ENCODE assay signal across 19 cellular contexts in genomic region chr11:121797496-121797895, GRCh38.
DNase-seq lines count a peak whose midpoint lies in the region; ATAC-seq, FAIRE-seq and TF ChIP-seq lines count a peak whose summit lies in the region.
"Had no signal": no experiment of that assay in that cellular context is flagged by ENCODE, and none has a peak within 500 bp of the region (broad histone marks: within the 10 kb centered on the region; RNA-seq: fewer than 3 reads in every experiment).

No MANE protein-coding gene starts in this region.

- H3K9ac ChIP-seq in SK-N-SH: no peak overlapping the region
- H3K9ac ChIP-seq in H1 (replicated peaks in 1 of 4; ENCODE audit: extremely low read depth in 1 of 4, low read depth in 3 of 4, low read length in 3 of 4): no peak overlapping the region
- no peak overlapping the region for H3K9ac ChIP-seq in neuronal stem cell (ENCODE audit: low read depth, low read length, poor library complexity)

- H4K20me1 ChIP-seq in SK-N-SH (ENCODE audit: insufficient read depth) (no peaks in the 10 kb centered on the region), H1 (replicated peaks in 1 of 2; ENCODE audit: control insufficient read depth in 1 of 2, insufficient read depth in 2 of 2, low read length in 2 of 2) (no peaks in the 10 kb centered on the region)

- H2BK5ac ChIP-seq in H1 (ENCODE audit: low read depth, low read length) (peak overlapping the region; percentile 3; the same call in 1 of the 2 replicates), neuronal stem cell (ENCODE audit: low read length) (no peak overlapping the region)

- no peaks in the 10 kb centered on the region for H3K79me2 ChIP-seq in SK-N-SH (ENCODE audit: insufficient read depth)
- no peaks in the 10 kb centered on the region for H3K79me2 ChIP-seq in H1 (ENCODE audit: control insufficient read depth in 1 of 2, insufficient read depth in 2 of 2, low read length in 2 of 2)

- H3K36me3 ChIP-seq in SK-N-SH (replicated peaks in 1 of 2; ENCODE audit: control insufficient read depth in 1 of 2, insufficient read depth in 2 of 2, low read length in 1 of 2) (no peaks in the 10 kb centered on the region), H1 (ENCODE audit: control insufficient read depth in 2 of 4, insufficient read depth in 4 of 4, low read length in 3 of 4) (peaks cover 0 to 4% (median 0%) of the 10 kb centered on the region in 4 experiments; a peak in 2 of 8 replicates), neuronal stem cell (replicated peaks in 1 of 2; ENCODE audit: control insufficient read depth in 2 of 2, insufficient read depth in 2 of 2, low read length in 2 of 2) (no peaks in the 10 kb centered on the region), Peyer's patch (no peaks in the 10 kb centered on the region)

- no peak for TF ChIP-seq RAD21 in SK-N-SH (IDR thresholded peaks at IDR 0.05; ENCODE audit: low read length)
- TF ChIP-seq RAD21 in H1 (IDR thresholded peaks at IDR 0.05 in 1 of 2, conservative IDR thresholded peaks at IDR 0.05 in 1 of 2; ENCODE audit: low read depth in 2 of 2, low read length in 2 of 2): no peak

- H4K91ac ChIP-seq in H1 (replicated peaks; ENCODE audit: insufficient read length, low read length) (no peak overlapping the region), neuronal stem cell (ENCODE audit: low read depth, low read length, poor library complexity) (no peak overlapping the region)

- H2BK120ac ChIP-seq in H1 (replicated peaks; ENCODE audit: low read depth, low read length) (peak overlapping the region; percentile 26), neuronal stem cell (ENCODE audit: low read depth, low read length) (no peak overlapping the region)

- H3K14ac ChIP-seq in H1 (ENCODE audit: insufficient read length) (no peak overlapping the region), neuronal stem cell (ENCODE audit: low read length) (no peak overlapping the region)

- no peak overlapping the region for H4K5ac ChIP-seq in H1 (ENCODE audit: insufficient read length, low read depth, low read length)

- H4K8ac ChIP-seq in H1 (ENCODE audit: extremely low read depth, insufficient read depth, low read length): no peak overlapping the region
- no peak overlapping the region for H4K8ac ChIP-seq in neuronal stem cell (ENCODE audit: low read depth, low read length)

- H3K4me1 ChIP-seq in SK-N-SH (ENCODE audit: control insufficient read depth in 1 of 2, insufficient read depth in 2 of 2, low read depth in 1 of 2, low read length in 1 of 2) (no peaks in the 10 kb centered on the region; a peak in 1 of 4 replicates), H1 (replicated peaks in 1 of 4; ENCODE audit: control insufficient read depth in 3 of 4, insufficient read depth in 4 of 4, low read length in 3 of 4) (peaks cover 6 to 21% (median 11%) of the 10 kb centered on the region in 4 experiments; a peak in 6 of 7 replicates), neuronal stem cell (ENCODE audit: control insufficient read depth in 2 of 2, insufficient read depth in 1 of 2, low read depth in 1 of 2, low read length in 2 of 2) (peaks cover 14 to 15% of the 10 kb centered on the region in 2 donors), Peyer's patch (no peaks in the 10 kb centered on the region)
- H3K4me1 ChIP-seq: A549, Caco-2 had no signal

- POLR2A ChIA-PET in SK-N-SH (lab: Yijun Ruan, JAX): no interaction called here
- POLR2A ChIA-PET in H1 (lab: Charles Lee; ENCODE audit: partially characterized antibody): no interaction called here

- no peak overlapping the region; the same call in 1 of the 2 replicates for H2BK15ac ChIP-seq in H1 (ENCODE audit: low read length)
- no peak overlapping the region for H2BK15ac ChIP-seq in neuronal stem cell (ENCODE audit: low read length)

- no peak overlapping the region; the same call in 1 of the 2 replicates for H2BK12ac ChIP-seq in H1 (ENCODE audit: low read depth, low read length)
- H2BK12ac ChIP-seq in neuronal stem cell (ENCODE audit: low read length): no peak overlapping the region

- no peak overlapping the region for H3K4ac ChIP-seq in H1 (replicated peaks; ENCODE audit: insufficient read length, low read depth, low read length)
- H3K4ac ChIP-seq in neuronal stem cell (ENCODE audit: low read length): no peak overlapping the region

- no peak overlapping the region for H3K23ac ChIP-seq in H1 (ENCODE audit: insufficient read length)
- H3K23ac ChIP-seq in neuronal stem cell (ENCODE audit: low read depth, low read length, poor library complexity): no peak overlapping the region

- ATAC-seq in SK-N-SH treated with all-trans-retinoic acid at 6 μM for 48 hours: no peak
- ATAC-seq: A549 had no signal

- H3K9me3 ChIP-seq in SK-N-SH: peaks cover 5% of the 10 kb centered on the region; the same call in 1 of the 2 replicates
- peaks cover 8 to 12% of the 10 kb centered on the region in 2 experiments; a peak in 3 of 4 replicates for H3K9me3 ChIP-seq in H1 (ENCODE audit: insufficient read depth in 2 of 2, low read depth in 1 of 2, low read length in 1 of 2)
- peaks cover 2 to 11% of the 10 kb centered on the region in 2 donors for H3K9me3 ChIP-seq in neuronal stem cell (replicated peaks in 1 of 2; ENCODE audit: control insufficient read depth in 2 of 2, insufficient read depth in 1 of 2, low read depth in 1 of 2, low read length in 2 of 2)
- H3K9me3 ChIP-seq in Peyer's patch: no peaks in the 10 kb centered on the region
- H3K9me3 ChIP-seq: A549 had no signal

- H3F3A ChIP-seq in SK-N-SH (replicated peaks; ENCODE audit: insufficient read depth): no peaks in the 10 kb centered on the region

- H2AK5ac ChIP-seq in H1 (ENCODE audit: low read depth, low read length): no peak overlapping the region
- H2AK5ac ChIP-seq in neuronal stem cell (ENCODE audit: low read depth, low read length): no peak overlapping the region

- CTCF ChIA-PET in SK-N-SH (lab: Yijun Ruan, JAX): no interaction called here
- CTCF ChIA-PET in H1 (lab: Charles Lee; ENCODE audit: partially characterized antibody): interaction anchor here (0.6 kb wide), 1 partner anchor 1155 kb away, joined by 3 read pairs; no protein-coding TSS in a partner anchor

- H3K27ac ChIP-seq in SK-N-SH (ENCODE audit: low read depth in 2 of 2, low read length in 1 of 2): no peak overlapping the region
- no peak overlapping the region for H3K27ac ChIP-seq in H1 (ENCODE audit: low read depth, low read length)
- H3K27ac ChIP-seq in neuronal stem cell (replicated peaks; ENCODE audit: low read length): no peak overlapping the region
- no peak overlapping the region for H3K27ac ChIP-seq in Peyer's patch
- H3K27ac ChIP-seq: 22Rv1, A549, C4-2B had no signal

- TF ChIP-seq EP300 in SK-N-SH (IDR thresholded peaks at IDR 0.05; ENCODE audit: borderline replicate concordance in 1 of 2, low read depth in 1 of 2, low read length in 1 of 2): no peak
- no peak for TF ChIP-seq EP300 in H1 (IDR thresholded peaks at IDR 0.05; ENCODE audit: borderline replicate concordance in 1 of 2, low read depth in 2 of 2, low read length in 2 of 2)

- WGBS in SK-N-SH (ENCODE audit: low lambda C conversion rate): 74% methylated on average over 3 of the region's 3 CpGs
- WGBS in H1 (ENCODE audit: extremely low coverage in 1 of 2, insufficient coverage in 1 of 2, insufficient read length in 1 of 2, insufficient replicate concordance in 2 of 2, low coverage in 1 of 2, low lambda C conversion rate in 2 of 2, missing lambda C conversion rate in 1 of 2), 2 experiments: 88% methylated on average over 3 of the region's 3 CpGs; no CpG with 5 or more reads in 1 of the 2 experiments
- WGBS in neuronal stem cell (ENCODE audit: extremely low coverage in 2 of 2, insufficient read length in 2 of 2, insufficient replicate concordance in 1 of 2), 2 donors: no CpG with 5 or more reads among the region's 3 CpGs

- H2AFZ ChIP-seq in SK-N-SH (ENCODE audit: low read depth) (0 out of 2 replicates have a peak overlapping the region, but pooled peaks have one; percentile 45), H1 (ENCODE audit: low read length) (no peak overlapping the region), neuronal stem cell (ENCODE audit: low read length) (peak overlapping the region; percentile 55)

- no peak overlapping the region for H3K4me2 ChIP-seq in SK-N-SH
- no peak overlapping the region for H3K4me2 ChIP-seq in H1 (ENCODE audit: insufficient read depth in 1 of 2, low read depth in 2 of 2, low read length in 2 of 2)
- H3K4me2 ChIP-seq in neuronal stem cell (ENCODE audit: insufficient read depth, low read length, poor library complexity, severe bottlenecking): no peak overlapping the region
- H3K4me2 ChIP-seq: A549 had no signal

- FAIRE-seq in H1 (lab: Jason Lieb, UNC) (no peak), GM12891 (lab: Jason Lieb, UNC) (no peak)
- FAIRE-seq: A549, D721Med, G401.6, GM12892, GM18507, H54 had no signal

- TF ChIP-seq POLR2A in H1 (IDR thresholded peaks at IDR 0.05; ENCODE audit: control extremely low read depth in 1 of 2, low read depth in 2 of 2, low read length in 2 of 2): no peak
- TF ChIP-seq POLR2A in GM12891 (IDR thresholded peaks at IDR 0.05; ENCODE audit: low read depth, low read length): no peak
- TF ChIP-seq POLR2A in Peyer's patch (IDR thresholded peaks at IDR 0.05): no peak

- H2BK20ac ChIP-seq in H1 (ENCODE audit: low read length): no peak overlapping the region

- H3K27me3 ChIP-seq in SK-N-SH (ENCODE audit: insufficient read depth) (no peaks in the 10 kb centered on the region), H1 (replicated peaks in 1 of 4; ENCODE audit: control insufficient read depth in 3 of 4, extremely low read depth in 1 of 4, insufficient read depth in 3 of 4, low read length in 3 of 4) (no peaks in the 10 kb centered on the region), neuronal stem cell (ENCODE audit: control insufficient read depth in 3 of 3, insufficient read depth in 3 of 3, low read depth in 1 of 3, low read length in 3 of 3) (no peaks in the 10 kb centered on the region), Peyer's patch (no peaks in the 10 kb centered on the region)

- H3K79me1 ChIP-seq in H1 (ENCODE audit: low read depth, low read length) (no peaks in the 10 kb centered on the region), neuronal stem cell (ENCODE audit: low read depth, low read length) (no peaks in the 10 kb centered on the region)

- TF ChIP-seq CTCF in SK-N-SH (IDR thresholded peaks at IDR 0.05) (no peak), H1 (IDR thresholded peaks at IDR 0.05; ENCODE audit: control extremely low read depth in 1 of 3, insufficient read depth in 1 of 3, low read depth in 1 of 3, low read length in 3 of 3) (no peak), Peyer's patch (IDR thresholded peaks at IDR 0.05) (no peak)

- H3K18ac ChIP-seq in H1 (ENCODE audit: extremely low read depth, low read length): no peak overlapping the region
- no peak overlapping the region for H3K18ac ChIP-seq in neuronal stem cell (ENCODE audit: low read length)

- H3K4me3 ChIP-seq in SK-N-SH (ENCODE audit: low read depth in 2 of 2, low read length in 1 of 2): no peak overlapping the region
- no peak overlapping the region for H3K4me3 ChIP-seq in H1 (ENCODE audit: extremely low read depth in 1 of 4, insufficient read depth in 2 of 4, low read depth in 3 of 4, low read length in 4 of 4)
- H3K4me3 ChIP-seq in neuronal stem cell (ENCODE audit: low read length in 2 of 2): no peak overlapping the region
- H3K4me3 ChIP-seq in Peyer's patch: no peak overlapping the region
- H3K4me3 ChIP-seq: A549 had no signal

- no peaks in the 10 kb centered on the region for H3K23me2 ChIP-seq in H1 (ENCODE audit: low read depth, low read length)

- H3K9me2 ChIP-seq in SK-N-SH: no peaks in the 10 kb centered on the region

- no peak overlapping the region for H3K56ac ChIP-seq in H1 (replicated peaks; ENCODE audit: insufficient read length, low read depth, low read length)

- DNase-seq in SK-N-SH: no peak
- no peak for DNase-seq in H1 (ENCODE audit: low read depth in 1 of 2, low spot score in 2 of 2)
- DNase-seq in neuronal stem cell (ENCODE audit: low spot score): no peak
- no peak for DNase-seq in GM12891 (ENCODE audit: insufficient read length, low spot score)
- no peak for DNase-seq in NCI-H187 treated with DMSO at 0.1 percent for 48 hours (lab: John Stamatoyannopoulos, UW)
- DNase-seq in Peyer's patch: no peak
- DNase-seq: AML-193; Caco-2; CD4-positive, alpha-beta T cell; HCEC 1CT had no signal
